In genomic region chr3:43190682-43191081, GRCh38 we compare ENCODE assay signal across 16 cellular contexts.
DNase-seq lines count a peak whose midpoint lies in the region; ATAC-seq and TF ChIP-seq lines count a peak whose summit lies in the region.
"Had no signal": no experiment of that assay in that cellular context is flagged by ENCODE, and none has a peak within 500 bp of the region (broad histone marks: within the 10 kb centered on the region; RNA-seq: fewer than 3 reads in every experiment).

No MANE protein-coding gene starts in this region.

- WGBS in psoas muscle, 3 donors, result 49 to 58% (median 56%) methylated on average over 5 of the region's 5 CpGs
- WGBS in transverse colon (ENCODE audit: low coverage in 1 of 2), 2 donors, result 28 to 38% methylated on average over 5 of the region's 5 CpGs

- TF ChIP-seq POLR2A in transverse colon (IDR thresholded peaks at IDR 0.05), result no peak

- H3K36me3 ChIP-seq in psoas muscle (ENCODE audit: insufficient read depth in 1 of 2, low read depth in 1 of 2), result no peaks in the 10 kb centered on the region
- no peaks in the 10 kb centered on the region for H3K36me3 ChIP-seq in transverse colon

- POLR2A ChIA-PET in AG04450 (lab: Yijun Ruan, JAX), result interaction anchor here (1.2 kb wide), 1 partner anchor 11 kb away, joined by 4 read pairs; no protein-coding TSS in a partner anchor
- POLR2A ChIA-PET in GM10248 (lab: Yijun Ruan, JAX), result no interaction called here

- H3K4me1 ChIP-seq in foreskin keratinocyte, result peaks cover 25% of the 10 kb centered on the region
- no peaks in the 10 kb centered on the region for H3K4me1 ChIP-seq in psoas muscle
- H3K4me1 ChIP-seq in transverse colon, result peaks cover 0 to 10% (median 3%) of the 10 kb centered on the region in 4 donors

- H3K27ac ChIP-seq in AG04450 (ENCODE audit: low read depth, low read length) (peak overlapping the region; percentile 84), foreskin keratinocyte (peak overlapping the region; percentile 57), psoas muscle (no peak overlapping the region), transverse colon (peak overlapping the region in 1 of 4 donors; percentile 54)
- H3K27ac ChIP-seq: dorsolateral prefrontal cortex, SK-N-MC, VCaP had no signal

- DNase-seq in AG04450 (ENCODE audit: low read depth, low spot score) (peak; percentile 60), HFF-Myc (ENCODE audit: extremely low read depth, low read depth) (peak; percentile 63), amniotic stem cell (lab: John Stamatoyannopoulos, UW) (peak; percentile 35), foreskin keratinocyte (peak; percentile 84 to 93), T-helper 2 cell (no peak), GM10248 (ENCODE audit: extremely low spot score) (no peak), psoas muscle (no peak), transverse colon (no peak)
- DNase-seq: activated CD8-positive, alpha-beta memory T cell treated with anti-CD3 and anti-CD28 coated beads, Interleukin-2, amount 50 U/mL, for 48 hours; DND-41; dorsolateral prefrontal cortex; NCI-H2171 treated with DMSO at 0.1 percent for 48 hours; stimulated activated CD4-positive, alpha-beta T cell treated with anti-CD3 and anti-CD28 coated beads, Interleukin-1b, Interleukin-23, amount 100 ng/mL, for 48 hours; stimulated activated CD8-positive, alpha-beta memory T cell treated with anti-CD3 and anti-CD28 coated beads, Interleukin-4, amount 100 ng/mL, for 48 hours had no signal

- CTCF ChIA-PET in AG04450 (lab: Charles Lee), result interaction anchor here (1.6 kb wide), 1 partner anchor 33 kb away, joined by 8 read pairs; no protein-coding TSS in a partner anchor
- CTCF ChIA-PET in GM10248 (lab: Yijun Ruan, JAX), result no interaction called here

- H3K4me3 ChIP-seq in AG04450 (ENCODE audit: low read depth, low read length), result no peak overlapping the region
- no peak overlapping the region for H3K4me3 ChIP-seq in HFF-Myc (replicated peaks; ENCODE audit: low read depth, low read length)
- no peak overlapping the region for H3K4me3 ChIP-seq in psoas muscle
- H3K4me3 ChIP-seq in transverse colon, result no peak overlapping the region
- H3K4me3 ChIP-seq: dorsolateral prefrontal cortex, SK-N-MC had no signal

- intact Hi-C loops in psoas muscle (cut with DNase I) (no loop called here), transverse colon (cut with DNase I; ENCODE audit: low total_unique reads) (no loop called here)

- TF ChIP-seq CTCF in AG04450 (IDR thresholded peaks at IDR 0.05; ENCODE audit: low read depth, low read length), result no peak
- TF ChIP-seq CTCF in HFF-Myc (IDR thresholded peaks at IDR 0.05; ENCODE audit: low read depth, low read length, missing control alignments), result no peak
- TF ChIP-seq CTCF in foreskin keratinocyte (conservative IDR thresholded peaks at IDR 0.05), result no peak
- no peak for TF ChIP-seq CTCF in GM10248 (IDR thresholded peaks at IDR 0.05; ENCODE audit: control extremely low read depth, extremely low read depth, low read depth, missing control alignments)
- TF ChIP-seq CTCF in psoas muscle (IDR thresholded peaks at IDR 0.05), result no peak
- no peak for TF ChIP-seq CTCF in transverse colon (IDR thresholded peaks at IDR 0.05)

- no peaks in the 10 kb centered on the region for H3K27me3 ChIP-seq in AG04450 (ENCODE audit: control insufficient read depth, insufficient read depth, low read length)
- H3K27me3 ChIP-seq in foreskin keratinocyte, result no peaks in the 10 kb centered on the region
- H3K27me3 ChIP-seq in psoas muscle (ENCODE audit: insufficient read depth in 3 of 3, low read length in 2 of 3), result no peaks in the 10 kb centered on the region
- H3K27me3 ChIP-seq in transverse colon, result no peaks in the 10 kb centered on the region

- in situ Hi-C loops in transverse colon (cut with MboI; ENCODE audit: low pct_ligation_motif_present in 1 of 4, low pct_unique_long_range_greater_than_20kb in 1 of 4, low sequenced_read_pairs in 3 of 4), result no loop called here

- peak; percentile 56 for ATAC-seq in foreskin keratinocyte
- no peak for ATAC-seq in psoas muscle

- H3K9me3 ChIP-seq in AG04450 (ENCODE audit: control insufficient read depth, insufficient read depth, low read length), result no peaks in the 10 kb centered on the region; the same call in 1 of the 2 replicates
- H3K9me3 ChIP-seq in psoas muscle, result no peaks in the 10 kb centered on the region
- H3K9me3 ChIP-seq in transverse colon, result no peaks in the 10 kb centered on the region

- no peak for TF ChIP-seq EP300 in transverse colon (IDR thresholded peaks at IDR 0.05; ENCODE audit: low read depth)

Comparison
In these comparisons a context has a peak if more than half of its experiments do, and no peak if none do; other contexts are left out.
1. DNase-seq: peak in AG04450 (single experiment), HFF-Myc (single experiment), amniotic stem cell (single experiment) and foreskin keratinocyte (2 of 2); none in T-helper 2 cell (0 of 5), GM10248 (single experiment), psoas muscle (0 of 2) and transverse colon (single experiment).